Comparison of ENCODE assay signal across 1 cellular context in the genomic region with DNA sequence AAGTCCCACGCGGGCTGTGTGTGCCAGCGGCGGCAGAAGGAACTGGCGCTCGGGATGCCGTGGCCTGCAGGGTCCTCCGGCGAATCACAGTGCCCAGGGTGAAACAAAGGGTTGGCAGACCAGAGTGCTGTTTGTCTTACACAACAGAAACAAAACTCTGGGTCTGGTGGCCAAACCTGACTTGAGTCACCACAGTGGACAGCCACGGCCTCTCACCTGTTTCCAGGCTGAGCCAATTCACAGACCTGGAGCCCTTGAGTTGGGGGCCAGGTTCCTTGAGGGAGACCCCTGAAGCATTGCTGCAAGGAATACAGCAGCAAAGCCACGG.
TF ChIP-seq lines count a peak whose summit lies in the region.

No MANE protein-coding gene starts in this region.

TF ChIP-seq in IMR-90, 13 proteins besides CTCF, POLR2A, EP300 and RAD21:
- no peak for TF ChIP-seq NFE2L2 (IDR thresholded peaks at IDR 0.05; ENCODE audit: low read depth, low read length)
- no peak for TF ChIP-seq MAFK (IDR thresholded peaks at IDR 0.05; ENCODE audit: low read depth, low read length)
- TF ChIP-seq, protein P1, sequence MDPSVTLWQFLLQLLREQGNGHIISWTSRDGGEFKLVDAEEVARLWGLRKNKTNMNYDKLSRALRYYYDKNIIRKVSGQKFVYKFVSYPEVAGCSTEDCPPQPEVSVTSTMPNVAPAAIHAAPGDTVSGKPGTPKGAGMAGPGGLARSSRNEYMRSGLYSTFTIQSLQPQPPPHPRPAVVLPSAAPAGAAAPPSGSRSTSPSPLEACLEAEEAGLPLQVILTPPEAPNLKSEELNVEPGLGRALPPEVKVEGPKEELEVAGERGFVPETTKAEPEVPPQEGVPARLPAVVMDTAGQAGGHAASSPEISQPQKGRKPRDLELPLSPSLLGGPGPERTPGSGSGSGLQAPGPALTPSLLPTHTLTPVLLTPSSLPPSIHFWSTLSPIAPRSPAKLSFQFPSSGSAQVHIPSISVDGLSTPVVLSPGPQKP (IDR thresholded peaks at IDR 0.05; ENCODE audit: borderline replicate concordance, low read depth, low read length), result no peak
- no peak for TF ChIP-seq MXI1 (IDR thresholded peaks at IDR 0.05; ENCODE audit: borderline replicate concordance, low read depth, low read length)
